Comparison of ENCODE assay signal across 2 cellular contexts in genomic region chr2:95270541-95271081, GRCh38.
TF ChIP-seq lines count a peak whose summit lies in the region.

No MANE protein-coding gene starts in this region.

TF ChIP-seq in HepG2, 621 proteins besides CTCF, POLR2A, EP300 and RAD21:
- no peak for TF ChIP-seq ZNF563 (CRISPR knock-in tag; IDR thresholded peaks at IDR 0.05)
- TF ChIP-seq RFX3 (CRISPR knock-in tag; IDR thresholded peaks at IDR 0.05): no peak
- TF ChIP-seq ATF3 (CRISPR knock-in tag; IDR thresholded peaks at IDR 0.05): no peak
- TF ChIP-seq ZNF34 (CRISPR knock-in tag; IDR thresholded peaks at IDR 0.05; ENCODE audit: borderline replicate concordance): no peak
- no peak for TF ChIP-seq ZNF292 (CRISPR knock-in tag; IDR thresholded peaks at IDR 0.05; ENCODE audit: borderline replicate concordance, low read depth)
- TF ChIP-seq PRPF4 (IDR thresholded peaks at IDR 0.05; ENCODE audit: low read depth, low read length, poor library complexity, severe bottlenecking): no peak
- no peak for TF ChIP-seq KLF12 (CRISPR knock-in tag; IDR thresholded peaks at IDR 0.05; ENCODE audit: borderline replicate concordance)
- TF ChIP-seq ZBTB2 (CRISPR knock-in tag; IDR thresholded peaks at IDR 0.05; ENCODE audit: low read depth): no peak
- no peak for TF ChIP-seq CREB1 (IDR thresholded peaks at IDR 0.05)
- no peak for TF ChIP-seq CREB1 (CRISPR knock-in tag; IDR thresholded peaks at IDR 0.05)
- no peak for TF ChIP-seq SMYD3 (CRISPR knock-in tag; IDR thresholded peaks at IDR 0.05)
- no peak for TF ChIP-seq RORA (CRISPR knock-in tag; IDR thresholded peaks at IDR 0.05)
- TF ChIP-seq, protein P1, sequence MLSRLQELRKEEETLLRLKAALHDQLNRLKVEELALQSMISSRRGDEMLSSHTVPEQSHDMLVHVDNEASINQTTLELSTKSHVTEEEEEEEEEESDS (CRISPR knock-in tag; IDR thresholded peaks at IDR 0.05; ENCODE audit: borderline replicate concordance): no peak
- no peak for TF ChIP-seq AFF4 (CRISPR knock-in tag; IDR thresholded peaks at IDR 0.05)
- no peak for TF ChIP-seq NCOA2 (CRISPR knock-in tag; IDR thresholded peaks at IDR 0.05)
- TF ChIP-seq, protein P2, sequence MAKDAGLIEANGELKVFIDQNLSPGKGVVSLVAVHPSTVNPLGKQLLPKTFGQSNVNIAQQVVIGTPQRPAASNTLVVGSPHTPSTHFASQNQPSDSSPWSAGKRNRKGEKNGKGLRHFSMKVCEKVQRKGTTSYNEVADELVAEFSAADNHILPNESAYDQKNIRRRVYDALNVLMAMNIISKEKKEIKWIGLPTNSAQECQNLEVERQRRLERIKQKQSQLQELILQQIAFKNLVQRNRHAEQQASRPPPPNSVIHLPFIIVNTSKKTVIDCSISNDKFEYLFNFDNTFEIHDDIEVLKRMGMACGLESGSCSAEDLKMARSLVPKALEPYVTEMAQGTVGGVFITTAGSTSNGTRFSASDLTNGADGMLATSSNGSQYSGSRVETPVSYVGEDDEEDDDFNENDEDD (CRISPR knock-in tag; IDR thresholded peaks at IDR 0.05; ENCODE audit: borderline replicate concordance): no peak

TF ChIP-seq in SK-N-SH, 30 proteins besides CTCF, POLR2A, EP300 and RAD21:
- TF ChIP-seq YY1 (IDR thresholded peaks at IDR 0.05; ENCODE audit: low read depth): no peak
- TF ChIP-seq GABPA (IDR thresholded peaks at IDR 0.05; ENCODE audit: low read depth): no peak
- TF ChIP-seq ELF1 (IDR thresholded peaks at IDR 0.05): no peak
- no peak for TF ChIP-seq JUND (IDR thresholded peaks at IDR 0.05)
- no peak for TF ChIP-seq FOXM1 (IDR thresholded peaks at IDR 0.05; ENCODE audit: low read depth)
- TF ChIP-seq TAF1 (IDR thresholded peaks at IDR 0.05; ENCODE audit: borderline replicate concordance, low read depth, low read length): no peak
- no peak for TF ChIP-seq NFIC (IDR thresholded peaks at IDR 0.05; ENCODE audit: borderline replicate concordance)
- no peak for TF ChIP-seq MEF2A (IDR thresholded peaks at IDR 0.05; ENCODE audit: borderline replicate concordance, low read depth)
TF ChIP-seq in SK-N-SH: peak in this region for 0.
